In the genomic region with DNA sequence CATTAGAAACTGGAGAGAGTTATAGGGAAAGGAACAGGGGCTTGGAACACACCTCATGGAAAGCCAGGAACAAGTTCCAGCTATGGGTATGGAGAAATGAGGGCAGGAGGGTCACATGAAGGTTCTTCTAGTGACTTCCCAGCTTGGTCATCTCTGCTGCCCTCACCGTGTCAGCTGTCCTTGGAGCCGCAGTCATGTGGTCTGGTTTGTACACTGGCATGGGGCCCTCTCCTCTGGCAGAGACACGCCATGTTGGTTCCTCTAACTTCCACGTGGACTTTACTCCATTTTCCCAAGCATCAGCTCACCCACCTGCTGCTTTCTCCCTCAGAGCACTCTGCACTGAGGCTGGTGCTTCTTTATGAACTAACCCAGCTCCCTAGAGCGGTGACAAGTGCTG, we compare ENCODE assay signal across 15 cellular contexts. TPM values are rescaled to one million over a fixed set of nuclear protein-coding genes. Genes with fewer than 3 reads are reported as not detected.
DNase-seq lines count a peak whose midpoint lies in the region; ATAC-seq, FAIRE-seq and TF ChIP-seq lines count a peak whose summit lies in the region.
"Had no signal": no experiment of that assay in that cellular context is flagged by ENCODE, and none has a peak within 500 bp of the region (broad histone marks: within the 10 kb centered on the region; RNA-seq: fewer than 3 reads in every experiment).

No MANE protein-coding gene starts in this region.

- FAIRE-seq in HepG2 (lab: Jason Lieb, UNC), result no peak
- FAIRE-seq: H54 had no signal

- no peak for TF ChIP-seq RAD21 in liver (IDR thresholded peaks at IDR 0.05)
- no peak for TF ChIP-seq RAD21 in HepG2 (CRISPR knock-in tag; IDR thresholded peaks at IDR 0.05)

- intact Hi-C loops in HepG2 (cut with micrococcal nuclease; ENCODE audit: unreplicated experiment), result no loop called here
- intact Hi-C loops in right lobe of liver (cut with DNase I), result no loop called here
- intact Hi-C loops in gastrocnemius medialis (cut with DNase I; ENCODE audit: low total_unique reads), result no loop called here

- H3K27ac ChIP-seq in liver (ENCODE audit: low read depth in 1 of 2, low read length in 2 of 2), result no peak overlapping the region
- no peak overlapping the region for H3K27ac ChIP-seq in HepG2 (ENCODE audit: extremely low read length, insufficient read depth, low read length)
- H3K27ac ChIP-seq in right lobe of liver, result peak overlapping the region in 2 of 3 donors; percentile 23 to 37
- H3K27ac ChIP-seq in gastrocnemius medialis, result peak overlapping the region; percentile 45 to 88 (median 79)
- H3K27ac ChIP-seq: 22Rv1, BLaER1 had no signal

- WGBS in liver, result 54% methylated on average over 5 of the region's 5 CpGs
- 97% methylated on average over 4 of the region's 5 CpGs for WGBS in HepG2 (ENCODE audit: low lambda C conversion rate)
- WGBS in right lobe of liver (ENCODE audit: insufficient coverage, low coverage, low lambda C conversion rate, missing lambda C conversion rate), result 51% methylated on average over 4 of the region's 5 CpGs

- DNase-seq in HepG2 (ENCODE audit: low spot score) (no peak), right lobe of liver (peak in 1 of 3 donors; percentile 76), gastrocnemius medialis (peak; percentile 37 to 75), NCI-H774 (lab: John Stamatoyannopoulos, UW) (no peak)
- DNase-seq: AML-193, DMS53 had no signal

- H3K4me3 ChIP-seq in liver (ENCODE audit: low read depth in 1 of 3, low read length in 3 of 3), result no peak overlapping the region
- H3K4me3 ChIP-seq in HepG2 (replicated peaks in 1 of 3; ENCODE audit: insufficient read depth in 1 of 3, low read depth in 2 of 3, low read length in 3 of 3), result no peak overlapping the region
- no peak overlapping the region for H3K4me3 ChIP-seq in right lobe of liver
- no peak overlapping the region for H3K4me3 ChIP-seq in gastrocnemius medialis
- H3K4me3 ChIP-seq: BLaER1 had no signal

- H3K36me3 ChIP-seq in liver (ENCODE audit: control insufficient read depth in 4 of 4, insufficient read depth in 3 of 4, low read depth in 1 of 4, low read length in 3 of 4) (peaks cover 0 to 6% (median 3%) of the 10 kb centered on the region in 4 donors), HepG2 (replicated peaks in 1 of 2; ENCODE audit: control insufficient read depth in 1 of 2, insufficient read depth in 2 of 2, low read length in 2 of 2) (peaks cover 8 to 46% of the 10 kb centered on the region in 2 experiments), right lobe of liver (peaks cover 0 to 1% (median 0%) of the 10 kb centered on the region in 4 donors), gastrocnemius medialis (peaks cover 0 to 13% of the 10 kb centered on the region in 2 donors)

- no peaks in the 10 kb centered on the region for H3K79me2 ChIP-seq in HepG2 (ENCODE audit: insufficient read depth, low read length)

- H3K4me2 ChIP-seq in HepG2 (ENCODE audit: low read depth, low read length), result no peak overlapping the region
- H3K4me2 ChIP-seq: BLaER1 had no signal

- ATAC-seq in HepG2, result no peak
- ATAC-seq in right lobe of liver, result peak; percentile 50 to 73 (median 60)
- ATAC-seq in gastrocnemius medialis, result peak; percentile 25 to 39
- ATAC-seq in HG03025 (IDR thresholded peaks at IDR 0.05; ENCODE audit: low FRiP score, unreplicated experiment), result no peak
- no peak for ATAC-seq in HG02588 (IDR thresholded peaks at IDR 0.05; ENCODE audit: unreplicated experiment)
- ATAC-seq: HCT116 had no signal

- TF ChIP-seq POLR2A in HepG2 (IDR thresholded peaks at IDR 0.05; ENCODE audit: insufficient read depth in 1 of 2, low read depth in 2 of 2, low read length in 2 of 2), result no peak
- TF ChIP-seq POLR2A in right lobe of liver (IDR thresholded peaks at IDR 0.05), result no peak
- no peak for TF ChIP-seq POLR2A in gastrocnemius medialis (IDR thresholded peaks at IDR 0.05)

- H3K27me3 ChIP-seq in liver (ENCODE audit: control insufficient read depth in 4 of 4, insufficient read depth in 4 of 4, low read length in 3 of 4), result no peaks in the 10 kb centered on the region
- H3K27me3 ChIP-seq in HepG2 (ENCODE audit: control insufficient read depth in 1 of 2, insufficient read depth in 2 of 2, low read length in 2 of 2), result no peaks in the 10 kb centered on the region
- H3K27me3 ChIP-seq in right lobe of liver, result no peaks in the 10 kb centered on the region
- H3K27me3 ChIP-seq in gastrocnemius medialis, result no peaks in the 10 kb centered on the region
- H3K27me3 ChIP-seq: BLaER1 had no signal

- no peaks in the 10 kb centered on the region for H3K9me3 ChIP-seq in liver (ENCODE audit: control insufficient read depth in 4 of 4, low read length in 3 of 4)
- no peaks in the 10 kb centered on the region for H3K9me3 ChIP-seq in HepG2 (ENCODE audit: low read length)
- no peaks in the 10 kb centered on the region for H3K9me3 ChIP-seq in right lobe of liver
- no peaks in the 10 kb centered on the region for H3K9me3 ChIP-seq in gastrocnemius medialis
- H3K9me3 ChIP-seq: BLaER1 had no signal

- no peaks in the 10 kb centered on the region for H4K20me1 ChIP-seq in HepG2 (ENCODE audit: insufficient read depth, low read length)

- TF ChIP-seq CTCF in liver (IDR thresholded peaks at IDR 0.05; ENCODE audit: low read depth, low read length, missing input control), result no peak
- TF ChIP-seq CTCF in HepG2 (CRISPR knock-in tag; IDR thresholded peaks at IDR 0.05), result no peak
- no peak for TF ChIP-seq CTCF in right lobe of liver (IDR thresholded peaks at IDR 0.05)
- TF ChIP-seq CTCF in gastrocnemius medialis (IDR thresholded peaks at IDR 0.05 in 4 of 5, conservative IDR thresholded peaks at IDR 0.05 in 1 of 5), result no peak

- no peak overlapping the region for H2AFZ ChIP-seq in HepG2 (ENCODE audit: low read length)

- POLR2A ChIA-PET in HepG2 (lab: Yijun Ruan, JAX), result no interaction called here

- in situ Hi-C loops in HepG2 (cut with HindIII; ENCODE audit: extremely low pct_ligation_motif_present, low pct_unique_long_range_greater_than_20kb), result no loop called here
- in situ Hi-C loops in gastrocnemius medialis (cut with MboI; ENCODE audit: low sequenced_read_pairs in 4 of 4), result no loop called here

- no TSS peak for BruUV-seq in HepG2 (replicated peaks; lab: Mats Ljungman, UMichigan)

- CTCF ChIA-PET in HepG2 (lab: Yijun Ruan, JAX; ENCODE audit: low intra/inter-chr PET ratio, low total read pairs), result no interaction called here

- H3K9ac ChIP-seq in liver (ENCODE audit: low read depth in 1 of 2, low read length in 2 of 2) (no peak overlapping the region), HepG2 (ENCODE audit: insufficient read depth, low read depth, low read length) (no peak overlapping the region)

- TF ChIP-seq EP300 in HepG2 (IDR thresholded peaks at IDR 0.05; ENCODE audit: low read depth in 2 of 2, low read length in 2 of 2) (no peak), HepG2 (CRISPR knock-in tag; IDR thresholded peaks at IDR 0.05; ENCODE audit: borderline replicate concordance) (no peak)

- peaks cover 9 to 25% (median 19%) of the 10 kb centered on the region in 4 donors for H3K4me1 ChIP-seq in liver (ENCODE audit: control insufficient read depth in 4 of 4, insufficient read depth in 4 of 4, low read length in 3 of 4)
- peaks cover 4% of the 10 kb centered on the region for H3K4me1 ChIP-seq in HepG2 (ENCODE audit: insufficient read depth, low read length)
- peaks cover 0 to 33% (median 5%) of the 10 kb centered on the region in 4 donors for H3K4me1 ChIP-seq in right lobe of liver
- H3K4me1 ChIP-seq in gastrocnemius medialis, result peaks cover 41 to 42% of the 10 kb centered on the region in 2 donors

RNA-seq across cellular contexts. Expression of gene MPG, which starts 26.3 kb away (rescaled TPM):
- total RNA-seq in liver (10 to 100 TPM; 25.4 to 84.1 TPM), HepG2 (2016; rRNA removed; fragmentation: Illumina TruSeq; extraction: Trizol) (56.4 and 62.5 TPM in 2 replicates), right lobe of liver (10 to 100 TPM; 20.7 to 76.4 (median 26.9) TPM), gastrocnemius medialis (100 to 1,000 TPM in 1 of 4 donors, 10 to 100 TPM in 3; 75.0 to 124 (median 83.0) TPM)
- polyA plus RNA-seq in liver (10 to 100 TPM; 33.8 to 41.3 TPM), HepG2 (2011; rRNA removed) (59.1 and 74.2 TPM in 2 replicates)
- total RNA-seq in HepG2 (2016; cell fraction: cytosol; rRNA removed; fragmentation: Illumina TruSeq; extraction: Trizol; ENCODE audit: low read depth), result 46.3 and 53.1 TPM in 2 replicates
- total RNA-seq in HepG2 (2016; cell fraction: insoluble cytoplasmic fraction; rRNA removed; fragmentation: Illumina TruSeq; extraction: Trizol), result 55.9 and 64.7 TPM in 2 replicates
- total RNA-seq in HepG2 (2016; cell fraction: membrane; rRNA removed; fragmentation: Illumina TruSeq; extraction: Trizol), result 57.4 and 76.0 TPM in 2 replicates
- 33.2 and 35.5 TPM in 2 replicates for total RNA-seq in HepG2 (2016; cell fraction: nucleus; rRNA removed; fragmentation: Illumina TruSeq; extraction: Trizol)
- 62.1 and 108 TPM in 2 replicates for polyA plus RNA-seq in HepG2 (2011; cell fraction: cytosol; rRNA removed)
- polyA plus RNA-seq in HepG2 (2011; cell fraction: nucleus; rRNA removed), result 58.8 and 62.5 TPM in 2 replicates
- polyA plus RNA-seq in HepG2 (2012), result 30.3 and 43.2 TPM in 2 replicates
- 53.6 and 59.3 TPM in 2 replicates for polyA plus RNA-seq in HepG2 (2016; cell fraction: cytosol; fragmentation: Illumina TruSeq; extraction: Trizol; ENCODE audit: low read depth)
- polyA plus RNA-seq in HepG2 (2016; cell fraction: insoluble cytoplasmic fraction; fragmentation: Illumina TruSeq; extraction: Trizol; ENCODE audit: low read depth), result 53.6 and 58.3 TPM in 2 replicates
- polyA plus RNA-seq in HepG2 (2016; cell fraction: membrane; fragmentation: Illumina TruSeq; extraction: Trizol; ENCODE audit: low read depth), result 56.7 and 61.4 TPM in 2 replicates
- polyA plus RNA-seq in HepG2 (2016; cell fraction: nucleus; fragmentation: Illumina TruSeq; extraction: Trizol; ENCODE audit: insufficient read depth, low read depth), result 53.3 and 60.6 TPM in 2 replicates
- polyA minus RNA-seq in HepG2 (2011; rRNA and poly(A)+ RNA removed; ENCODE audit: low replicate concordance), result 22.4 and 34.8 TPM in 2 replicates
- polyA minus RNA-seq in HepG2 (2011; cell fraction: cytosol; rRNA and poly(A)+ RNA removed), result 27.0 and 35.2 TPM in 2 replicates
- 5.8 and 10.3 TPM in 2 replicates for polyA minus RNA-seq in HepG2 (2011; cell fraction: nucleus; rRNA and poly(A)+ RNA removed)

RNA-seq across cellular contexts. Expression of gene RHBDF1, which starts 31.9 kb away (rescaled TPM):
- total RNA-seq in liver (1 to 10 TPM; 2.1 to 6.2 TPM), HepG2 (2016; rRNA removed; fragmentation: Illumina TruSeq; extraction: Trizol) (1.8 and 5.4 TPM in 2 replicates), right lobe of liver (10 to 100 TPM in 1 of 6 experiments, 1 to 10 TPM in 5; 5.0 to 14.3 (median 7.1) TPM), gastrocnemius medialis (10 to 100 TPM in 1 of 4 donors, 1 to 10 TPM in 3; 5.6 to 22.6 (median 9.1) TPM)
- polyA plus RNA-seq in liver (1 to 10 TPM; 1.8 to 4.9 TPM), HepG2 (2011; rRNA removed) (26.9 and 28.1 TPM in 2 replicates)
- 0.81 and 1.8 TPM in 2 replicates for total RNA-seq in HepG2 (2016; cell fraction: cytosol; rRNA removed; fragmentation: Illumina TruSeq; extraction: Trizol; ENCODE audit: low read depth)
- total RNA-seq in HepG2 (2016; cell fraction: insoluble cytoplasmic fraction; rRNA removed; fragmentation: Illumina TruSeq; extraction: Trizol), result 1.4 and 5.9 TPM in 2 replicates
- 0.96 and 1.5 TPM in 2 replicates for total RNA-seq in HepG2 (2016; cell fraction: membrane; rRNA removed; fragmentation: Illumina TruSeq; extraction: Trizol)
- total RNA-seq in HepG2 (2016; cell fraction: nucleus; rRNA removed; fragmentation: Illumina TruSeq; extraction: Trizol), result 6.4 and 8.4 TPM in 2 replicates
- polyA plus RNA-seq in HepG2 (2011; cell fraction: cytosol; rRNA removed), result 8.5 and 9.9 TPM in 2 replicates
- 199 and 238 TPM in 2 replicates for polyA plus RNA-seq in HepG2 (2011; cell fraction: nucleus; rRNA removed)
- polyA plus RNA-seq in HepG2 (2012), result 4.3 and 9.2 TPM in 2 replicates
- 0.72 and 0.88 TPM in 2 replicates for polyA plus RNA-seq in HepG2 (2016; cell fraction: cytosol; fragmentation: Illumina TruSeq; extraction: Trizol; ENCODE audit: low read depth)
- polyA plus RNA-seq in HepG2 (2016; cell fraction: insoluble cytoplasmic fraction; fragmentation: Illumina TruSeq; extraction: Trizol; ENCODE audit: low read depth), result 1.7 and 2.1 TPM in 2 replicates
- 1.1 and 1.3 TPM in 2 replicates for polyA plus RNA-seq in HepG2 (2016; cell fraction: membrane; fragmentation: Illumina TruSeq; extraction: Trizol; ENCODE audit: low read depth)
- polyA plus RNA-seq in HepG2 (2016; cell fraction: nucleus; fragmentation: Illumina TruSeq; extraction: Trizol; ENCODE audit: insufficient read depth, low read depth), result 26.0 and 29.9 TPM in 2 replicates
- polyA minus RNA-seq in HepG2 (2011; rRNA and poly(A)+ RNA removed; ENCODE audit: low replicate concordance), result 10.2 and 17.2 TPM in 2 replicates
- polyA minus RNA-seq in HepG2 (2011; cell fraction: cytosol; rRNA and poly(A)+ RNA removed), result 4.0 and 4.5 TPM in 2 replicates
- polyA minus RNA-seq in HepG2 (2011; cell fraction: nucleus; rRNA and poly(A)+ RNA removed), result 18.3 and 18.5 TPM in 2 replicates

RNA-seq across cellular contexts. Expression of gene NPRL3, which starts 34.1 kb away (rescaled TPM):
- total RNA-seq in liver (10 to 100 TPM in 1 of 2 donors, 1 to 10 TPM in 1; 9.7 to 35.9 TPM), HepG2 (2016; rRNA removed; fragmentation: Illumina TruSeq; extraction: Trizol) (5.2 and 6.5 TPM in 2 replicates), right lobe of liver (10 to 100 TPM; 12.7 to 20.0 (median 13.9) TPM), gastrocnemius medialis (10 to 100 TPM; 12.4 to 24.1 (median 19.4) TPM)
- polyA plus RNA-seq in liver (10 to 100 TPM in 1 of 2 donors, 1 to 10 TPM in 1; 5.3 to 10.3 TPM), HepG2 (2011; rRNA removed) (7.9 and 9.9 TPM in 2 replicates)
- total RNA-seq in HepG2 (2016; cell fraction: cytosol; rRNA removed; fragmentation: Illumina TruSeq; extraction: Trizol; ENCODE audit: low read depth), result 11.5 and 11.7 TPM in 2 replicates
- total RNA-seq in HepG2 (2016; cell fraction: insoluble cytoplasmic fraction; rRNA removed; fragmentation: Illumina TruSeq; extraction: Trizol), result 5.9 and 6.4 TPM in 2 replicates
- 10.1 and 10.8 TPM in 2 replicates for total RNA-seq in HepG2 (2016; cell fraction: membrane; rRNA removed; fragmentation: Illumina TruSeq; extraction: Trizol)
- total RNA-seq in HepG2 (2016; cell fraction: nucleus; rRNA removed; fragmentation: Illumina TruSeq; extraction: Trizol), result 8.0 and 8.3 TPM in 2 replicates
- 4.5 and 4.8 TPM in 2 replicates for polyA plus RNA-seq in HepG2 (2011; cell fraction: cytosol; rRNA removed)
- 39.7 and 53.9 TPM in 2 replicates for polyA plus RNA-seq in HepG2 (2011; cell fraction: nucleus; rRNA removed)
- polyA plus RNA-seq in HepG2 (2012), result 19.3 and 29.5 TPM in 2 replicates
- polyA plus RNA-seq in HepG2 (2016; cell fraction: cytosol; fragmentation: Illumina TruSeq; extraction: Trizol; ENCODE audit: low read depth), result 17.8 and 18.7 TPM in 2 replicates
- polyA plus RNA-seq in HepG2 (2016; cell fraction: insoluble cytoplasmic fraction; fragmentation: Illumina TruSeq; extraction: Trizol; ENCODE audit: low read depth), result 16.6 and 24.0 TPM in 2 replicates
- 26.9 and 32.5 TPM in 2 replicates for polyA plus RNA-seq in HepG2 (2016; cell fraction: membrane; fragmentation: Illumina TruSeq; extraction: Trizol; ENCODE audit: low read depth)
- polyA plus RNA-seq in HepG2 (2016; cell fraction: nucleus; fragmentation: Illumina TruSeq; extraction: Trizol; ENCODE audit: insufficient read depth, low read depth), result 24.4 and 31.0 TPM in 2 replicates
- 25.9 and 39.1 TPM in 2 replicates for polyA minus RNA-seq in HepG2 (2011; rRNA and poly(A)+ RNA removed; ENCODE audit: low replicate concordance)
- polyA minus RNA-seq in HepG2 (2011; cell fraction: cytosol; rRNA and poly(A)+ RNA removed), result 9.3 and 11.2 TPM in 2 replicates
- polyA minus RNA-seq in HepG2 (2011; cell fraction: nucleus; rRNA and poly(A)+ RNA removed), result 12.3 and 19.1 TPM in 2 replicates

RNA-seq across cellular contexts. Expression of gene HBZ, which starts 48.1 kb away (rescaled TPM):
- 10 to 100 TPM in 1 of 2 donors, not detected in 1; 55.8 TPM for total RNA-seq in liver
- polyA plus RNA-seq in liver, result not detected
- not detected in 2 replicates for total RNA-seq in HepG2 (2016; rRNA removed; fragmentation: Illumina TruSeq; extraction: Trizol)
- not detected in 2 replicates for total RNA-seq in HepG2 (2016; cell fraction: cytosol; rRNA removed; fragmentation: Illumina TruSeq; extraction: Trizol; ENCODE audit: low read depth)
- total RNA-seq in HepG2 (2016; cell fraction: insoluble cytoplasmic fraction; rRNA removed; fragmentation: Illumina TruSeq; extraction: Trizol), result not detected in 2 replicates
- total RNA-seq in HepG2 (2016; cell fraction: membrane; rRNA removed; fragmentation: Illumina TruSeq; extraction: Trizol), result not detected in 2 replicates
- total RNA-seq in HepG2 (2016; cell fraction: nucleus; rRNA removed; fragmentation: Illumina TruSeq; extraction: Trizol), result not detected in 2 replicates
- 0.21 and 0.27 TPM in 2 replicates for polyA plus RNA-seq in HepG2 (2011; rRNA removed)
- 0.11 and 0.31 TPM in 2 replicates for polyA plus RNA-seq in HepG2 (2011; cell fraction: cytosol; rRNA removed)
- 0.23 and 0.26 TPM in 2 replicates for polyA plus RNA-seq in HepG2 (2011; cell fraction: nucleus; rRNA removed)
- polyA plus RNA-seq in HepG2 (2012), result not detected in 2 replicates
- not detected in 2 replicates for polyA plus RNA-seq in HepG2 (2016; cell fraction: cytosol; fragmentation: Illumina TruSeq; extraction: Trizol; ENCODE audit: low read depth)
- not detected in 2 replicates for polyA plus RNA-seq in HepG2 (2016; cell fraction: insoluble cytoplasmic fraction; fragmentation: Illumina TruSeq; extraction: Trizol; ENCODE audit: low read depth)
- not detected in 2 replicates for polyA plus RNA-seq in HepG2 (2016; cell fraction: membrane; fragmentation: Illumina TruSeq; extraction: Trizol; ENCODE audit: low read depth)
- polyA plus RNA-seq in HepG2 (2016; cell fraction: nucleus; fragmentation: Illumina TruSeq; extraction: Trizol; ENCODE audit: insufficient read depth, low read depth), result not detected in 2 replicates
- polyA minus RNA-seq in HepG2 (2011; rRNA and poly(A)+ RNA removed; ENCODE audit: low replicate concordance), result 2.8 and 3.2 TPM in 2 replicates
- polyA minus RNA-seq in HepG2 (2011; cell fraction: cytosol; rRNA and poly(A)+ RNA removed), result not detected in 2 replicates
- 1.0 TPM in 1 of 2 replicates, not detected in the other for polyA minus RNA-seq in HepG2 (2011; cell fraction: nucleus; rRNA and poly(A)+ RNA removed)
- under 1 TPM in 1 of 6 experiments, not detected in 5; 0.81 TPM for total RNA-seq in right lobe of liver
- not detected for total RNA-seq in gastrocnemius medialis
- total RNA-seq: A673, HT-29 had no signal

RNA-seq across cellular contexts. Expression of gene SNRNP25, which starts 50.7 kb away (rescaled TPM):
- 10 to 100 TPM; 15.1 to 17.3 TPM for total RNA-seq in liver
- 10 to 100 TPM; 18.1 to 22.2 TPM for polyA plus RNA-seq in liver
- 97.4 and 103 TPM in 2 replicates for total RNA-seq in HepG2 (2016; rRNA removed; fragmentation: Illumina TruSeq; extraction: Trizol)
- 131 and 159 TPM in 2 replicates for total RNA-seq in HepG2 (2016; cell fraction: cytosol; rRNA removed; fragmentation: Illumina TruSeq; extraction: Trizol; ENCODE audit: low read depth)
- 98.3 and 99.2 TPM in 2 replicates for total RNA-seq in HepG2 (2016; cell fraction: insoluble cytoplasmic fraction; rRNA removed; fragmentation: Illumina TruSeq; extraction: Trizol)
- total RNA-seq in HepG2 (2016; cell fraction: membrane; rRNA removed; fragmentation: Illumina TruSeq; extraction: Trizol), result 209 and 211 TPM in 2 replicates
- 35.7 and 35.9 TPM in 2 replicates for total RNA-seq in HepG2 (2016; cell fraction: nucleus; rRNA removed; fragmentation: Illumina TruSeq; extraction: Trizol)
- 26.5 and 34.1 TPM in 2 replicates for polyA plus RNA-seq in HepG2 (2011; rRNA removed)
- polyA plus RNA-seq in HepG2 (2011; cell fraction: cytosol; rRNA removed), result 30.0 and 42.1 TPM in 2 replicates
- polyA plus RNA-seq in HepG2 (2011; cell fraction: nucleus; rRNA removed), result 14.5 and 15.2 TPM in 2 replicates
- 20.6 and 26.4 TPM in 2 replicates for polyA plus RNA-seq in HepG2 (2012)
- 174 and 209 TPM in 2 replicates for polyA plus RNA-seq in HepG2 (2016; cell fraction: cytosol; fragmentation: Illumina TruSeq; extraction: Trizol; ENCODE audit: low read depth)
- 104 and 113 TPM in 2 replicates for polyA plus RNA-seq in HepG2 (2016; cell fraction: insoluble cytoplasmic fraction; fragmentation: Illumina TruSeq; extraction: Trizol; ENCODE audit: low read depth)
- 222 and 223 TPM in 2 replicates for polyA plus RNA-seq in HepG2 (2016; cell fraction: membrane; fragmentation: Illumina TruSeq; extraction: Trizol; ENCODE audit: low read depth)
- 66.9 and 75.9 TPM in 2 replicates for polyA plus RNA-seq in HepG2 (2016; cell fraction: nucleus; fragmentation: Illumina TruSeq; extraction: Trizol; ENCODE audit: insufficient read depth, low read depth)
- 12.7 and 34.1 TPM in 2 replicates for polyA minus RNA-seq in HepG2 (2011; rRNA and poly(A)+ RNA removed; ENCODE audit: low replicate concordance)
- 4.7 and 7.8 TPM in 2 replicates for polyA minus RNA-seq in HepG2 (2011; cell fraction: cytosol; rRNA and poly(A)+ RNA removed)
- polyA minus RNA-seq in HepG2 (2011; cell fraction: nucleus; rRNA and poly(A)+ RNA removed), result 7.2 and 9.5 TPM in 2 replicates
- total RNA-seq in right lobe of liver, result 10 to 100 TPM; 11.7 to 15.9 (median 14.8) TPM
- total RNA-seq in gastrocnemius medialis, result 10 to 100 TPM; 42.8 to 77.6 (median 69.7) TPM

Comparison
In these comparisons a context has a peak if more than half of its experiments do, and no peak if none do; other contexts are left out.
1. H3K27ac ChIP-seq: peak in right lobe of liver (2 of 3) and gastrocnemius medialis (4 of 4); none in liver (0 of 2) and HepG2 (single experiment).
2. ATAC-seq: peak in right lobe of liver (4 of 4) and gastrocnemius medialis (2 of 2); none in HepG2 (single experiment), HG03025 (single experiment) and HG02588 (single experiment).
3. DNase-seq: peak in gastrocnemius medialis (2 of 2); none in HepG2 (single experiment) and NCI-H774 (single experiment).